8 cellular contexts compared by ENCODE assay signal in the genomic region with DNA sequence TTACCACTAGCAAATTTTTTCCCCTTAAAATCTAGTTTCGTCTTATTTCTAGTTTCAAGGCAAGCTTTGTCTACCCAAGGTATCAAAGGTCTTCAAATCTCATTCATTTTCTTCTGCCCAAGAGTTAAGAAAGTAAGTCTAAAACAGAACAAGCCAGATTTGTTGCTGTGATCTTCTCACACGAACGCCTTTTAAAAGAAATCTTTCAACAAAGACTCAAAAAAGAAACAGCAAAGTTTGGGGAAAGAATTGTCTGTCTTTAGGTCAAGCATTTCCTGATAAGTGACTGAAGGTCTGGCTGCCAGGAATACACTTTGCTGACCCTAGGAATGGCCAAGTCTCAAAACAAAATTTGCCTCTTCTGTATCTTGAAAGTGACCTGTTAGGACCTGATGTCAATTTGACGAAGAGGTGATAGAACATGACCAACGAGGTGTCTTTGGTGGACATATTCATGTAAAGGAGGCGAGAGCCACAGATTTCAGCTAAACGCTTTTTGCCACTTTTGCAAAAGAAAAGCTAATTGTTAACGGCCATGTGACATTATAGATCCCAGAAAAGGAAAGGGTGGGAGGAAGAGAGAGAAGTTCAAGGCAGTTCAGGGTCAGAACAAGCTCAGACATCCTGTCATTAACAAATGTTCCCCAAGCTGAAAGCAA. TPM values are rescaled to one million over a fixed set of nuclear protein-coding genes. Genes with fewer than 3 reads are reported as not detected.
DNase-seq lines count a peak whose midpoint lies in the region; ATAC-seq and TF ChIP-seq lines count a peak whose summit lies in the region.

No MANE protein-coding gene starts in this region.

- WGBS in prostate gland: 3% methylated on average over 8 of the region's 8 CpGs

- no peaks in the 10 kb centered on the region for H3K36me3 Mint-ChIP-seq in activated T-cell treated with anti-CD3 and anti-CD28 coated beads, Interleukin-2, amount 50 U/mL, for 4 hours (ENCODE audit: insufficient read depth)

- H3K27me3 Mint-ChIP-seq in activated T-cell treated with anti-CD3 and anti-CD28 coated beads, Interleukin-2, amount 50 U/mL, for 4 hours (ENCODE audit: low read depth): no peaks in the 10 kb centered on the region

- no peaks in the 10 kb centered on the region for H3K9me3 ChIP-seq in prostate gland

- TF ChIP-seq CTCF in VCaP (conservative IDR thresholded peaks at IDR 0.05): no peak
- TF ChIP-seq CTCF in foreskin keratinocyte (conservative IDR thresholded peaks at IDR 0.05): no peak
- TF ChIP-seq CTCF in prostate gland (IDR thresholded peaks at IDR 0.05): no peak

- no peak for ATAC-seq in activated T-cell treated with anti-CD3 and anti-CD28 coated beads, Interleukin-2, amount 50 U/mL, for 4 hours
- ATAC-seq in foreskin keratinocyte: no peak
- no peak for ATAC-seq in GM18861 (IDR thresholded peaks at IDR 0.05; ENCODE audit: unreplicated experiment)
- ATAC-seq in HG02981 (IDR thresholded peaks at IDR 0.05; ENCODE audit: unreplicated experiment): no peak

- TF ChIP-seq POLR2A in prostate gland (IDR thresholded peaks at IDR 0.05): no peak

- intact Hi-C loops in prostate gland (cut with DNase I): loop anchor here (5.0 to 10.0 kb wide), 2 partner anchors 54 to 161 kb away; no protein-coding TSS in a partner anchor

- DNase-seq in activated T-cell treated with anti-CD3 and anti-CD28 coated beads, Interleukin-2, amount 50 U/mL, for 4 hours: no peak
- no peak for DNase-seq in activated T-cell treated with anti-CD3 and anti-CD28 coated beads for 4 hours
- DNase-seq in foreskin keratinocyte: no peak
- DNase-seq in prostate gland (ENCODE audit: low spot score): no peak
- no peak for DNase-seq in NCI-H1105 treated with DMSO at 0.1 percent for 48 hours (lab: John Stamatoyannopoulos, UW)

- H3K27ac ChIP-seq in VCaP (peak overlapping the region; percentile 99), foreskin keratinocyte (peak overlapping the region; percentile 85), prostate gland (peak overlapping the region; percentile 96 to 97)

- H3K4me1 Mint-ChIP-seq in activated T-cell treated with anti-CD3 and anti-CD28 coated beads, Interleukin-2, amount 50 U/mL, for 4 hours (ENCODE audit: low read depth): peaks cover 48% of the 10 kb centered on the region

- H3K27me3 ChIP-seq in foreskin keratinocyte (no peaks in the 10 kb centered on the region), prostate gland (replicated peaks; ENCODE audit: insufficient read depth) (no peaks in the 10 kb centered on the region)

- no peaks in the 10 kb centered on the region for H3K36me3 ChIP-seq in prostate gland

- H3K4me3 Mint-ChIP-seq in activated T-cell treated with anti-CD3 and anti-CD28 coated beads, Interleukin-2, amount 50 U/mL, for 4 hours: peak overlapping the region; percentile 89

- peak overlapping the region; percentile 87 to 95 for H3K4me3 ChIP-seq in prostate gland

- H3K9me3 Mint-ChIP-seq in activated T-cell treated with anti-CD3 and anti-CD28 coated beads, Interleukin-2, amount 50 U/mL, for 4 hours: no peaks in the 10 kb centered on the region

- H3K4me1 ChIP-seq in foreskin keratinocyte (peaks cover 18% of the 10 kb centered on the region), prostate gland (replicated peaks) (no peaks in the 10 kb centered on the region)

RNA-seq across cellular contexts. Expression of a gene that starts 1.7 kb away (rescaled TPM):
- total RNA-seq in activated T-cell treated with anti-CD3 and anti-CD28 coated beads, Interleukin-2, amount 50 U/mL, for 4 hours: 10 to 100 TPM; 29.9 to 37.4 (median 35.8) TPM
- total RNA-seq in foreskin keratinocyte (44.0 and 51.7 TPM in 2 replicates), prostate gland (10 to 100 TPM; 34.7 to 79.5 TPM)
- polyA plus RNA-seq in foreskin keratinocyte: 11.0 and 11.1 TPM in 2 replicates
